8 cellular contexts compared by ENCODE assay signal in genomic region chr1:84077476-84078107, GRCh38.
DNase-seq lines count a peak whose midpoint lies in the region; ATAC-seq lines count a peak whose summit lies in the region.

No MANE protein-coding gene starts in this region.

- H3K36me3 Mint-ChIP-seq in effector memory CD8-positive, alpha-beta T cell (ENCODE audit: insufficient read depth), result no peaks in the 10 kb centered on the region

- ATAC-seq in GM19328 (IDR thresholded peaks at IDR 0.05; ENCODE audit: unreplicated experiment) (peak; percentile 94), HG03460 (IDR thresholded peaks at IDR 0.05; ENCODE audit: unreplicated experiment) (peak; percentile 94)
- peak; percentile 90 for ATAC-seq in effector memory CD8-positive, alpha-beta T cell (replicated peaks)

- DNase-seq in CD1c-positive myeloid dendritic cell (ENCODE audit: extremely low spot score), result peak; percentile 64
- DNase-seq in NCI-H82 (lab: John Stamatoyannopoulos, UW), result peak; percentile 91
- peak; percentile 52 to 55 for DNase-seq in activated CD8-positive, alpha-beta memory T cell treated with anti-CD3 and anti-CD28 coated beads for 4 hours (ENCODE audit: low read depth in 2 of 2)
- peak; percentile 68 to 76 (median 71) for DNase-seq in effector memory CD8-positive, alpha-beta T cell
- peak; percentile 90 for DNase-seq in mesenteric fat pad (ENCODE audit: low spot score)
- DNase-seq in stimulated activated CD8-positive, alpha-beta memory T cell treated with anti-CD3 and anti-CD28 coated beads, Interleukin-15, amount 100 ng/mL, for 24 hours (ENCODE audit: low read depth), result peak; percentile 63

- H3K4me1 Mint-ChIP-seq in effector memory CD8-positive, alpha-beta T cell (ENCODE audit: low read depth in 2 of 2), result peaks cover 10 to 11% of the 10 kb centered on the region in 2 donors

- no peaks in the 10 kb centered on the region for H3K27me3 Mint-ChIP-seq in effector memory CD8-positive, alpha-beta T cell

- peak overlapping the region; percentile 86 to 93 for H3K27ac Mint-ChIP-seq in effector memory CD8-positive, alpha-beta T cell

- no peaks in the 10 kb centered on the region for H3K9me3 Mint-ChIP-seq in effector memory CD8-positive, alpha-beta T cell

- peak overlapping the region; percentile 89 to 93 for H3K4me3 Mint-ChIP-seq in effector memory CD8-positive, alpha-beta T cell

Comparison
In these comparisons a context has a peak if more than half of its experiments do, and no peak if none do; other contexts are left out.
1. Peak in every context shown above with its lines: DNase-seq and ATAC-seq.